Comparison of ENCODE assay signal across 9 cellular contexts in genomic region chr16:74776926-74777325, GRCh38. TPM values are rescaled to one million over a fixed set of nuclear protein-coding genes. Genes with fewer than 3 reads are reported as not detected.
"Had no signal": no experiment of that assay in that cellular context is flagged by ENCODE, and none has a peak within 500 bp of the region (broad histone marks: within the 10 kb centered on the region; RNA-seq: fewer than 3 reads in every experiment).

No MANE protein-coding gene starts in this region.

- H3K4me3 ChIP-seq: GM12878 had no signal

- DNase-seq: GDM1, GF-D8 had no signal

- ATAC-seq: GM12878 had no signal

- FAIRE-seq: G401.6, GM12878, GM12891, GM12892, GM18507, GM19239 had no signal

RNA-seq across cellular contexts. Expression of gene FA2H, which starts 2.3 kb away (rescaled TPM):
- total RNA-seq: G401 had no signal
